Comparison of ENCODE assay signal across 5 cellular contexts in genomic region chr1:14855824-14856223, GRCh38.
"Had no signal": no experiment of that assay in that cellular context is flagged by ENCODE, and none has a peak within 500 bp of the region (broad histone marks: within the 10 kb centered on the region; RNA-seq: fewer than 3 reads in every experiment).

No MANE protein-coding gene starts in this region.

- H3K27ac ChIP-seq: HL-60 had no signal

- H3K4me3 ChIP-seq: K562 had no signal

- ATAC-seq: HepG2, K562 had no signal

- DNase-seq: IMR-90, KBM-7 had no signal
